33 cellular contexts compared by ENCODE assay signal in genomic region chr10:95644935-95645334, GRCh38.
"Had no signal": no experiment of that assay in that cellular context is flagged by ENCODE, and none has a peak within 500 bp of the region (broad histone marks: within the 10 kb centered on the region; RNA-seq: fewer than 3 reads in every experiment).

No MANE protein-coding gene starts in this region.

- H3K9me3 ChIP-seq: adrenal gland, body of pancreas, gastrocnemius medialis, pancreas, prostate gland, sigmoid colon, uterus had no signal

- H3K4me1 ChIP-seq: adrenal gland, gastrocnemius medialis, pancreas, prostate gland, sigmoid colon, uterus had no signal

- H3K36me3 ChIP-seq: uterus had no signal

- ATAC-seq: activated CD8-positive, alpha-beta T cell treated with anti-CD3 and anti-CD28 coated beads for 36 hours; activated T-cell treated with anti-CD3 and anti-CD28 coated beads, Interleukin-2, amount 50 U/mL, for 72 hours; body of pancreas; gastrocnemius medialis; left cardiac atrium; left ventricle myocardium superior; naive thymus-derived CD4-positive, alpha-beta T cell; stimulated activated memory B cell treated with anti-CD40 and anti-IgM and Interleukin-4, amounts not matched to agents 10 μg/mL and 1 μg/mL and 100 μg/mL, for 72 hours; stimulated activated naive CD8-positive, alpha-beta T cell treated with anti-CD3 and anti-CD28 coated beads, Interleukin-15, amount 100 ng/mL, for 72 hours had no signal

- H3K27ac Mint-ChIP-seq: activated B cell treated with CpG ODN at 0.5 μM for 24 hours; activated naive CD8-positive, alpha-beta T cell treated with anti-CD3 and anti-CD28 coated beads for 36 hours; stimulated activated memory B cell treated with anti-CD40 and anti-IgM and Interleukin-4, amounts not matched to agents 10 μg/mL and 1 μg/mL and 100 μg/mL, for 72 hours; stimulated activated naive CD8-positive, alpha-beta T cell treated with anti-CD3 and anti-CD28 coated beads, Interleukin-15, amount 100 ng/mL, for 72 hours; T-helper 2 cell treated with Interferon-gamma antibody and Interleukin-4, amounts not matched to agents 5 μg/mL and 100 μg/mL, for 36 hours; type B pancreatic cell had no signal

- DNase-seq: activated B cell treated with CpG ODN at 0.5 μM for 24 hours; activated CD4-positive, alpha-beta T cell treated with anti-CD3 and anti-CD28 coated beads, Interleukin-2, amount 50 U/mL, for 1 hour; activated CD8-positive, alpha-beta T cell treated with anti-CD3 and anti-CD28 coated beads for 36 hours; activated effector memory CD4-positive, alpha-beta T cell treated with Interleukin-2 at 50 U/mL for 16 hours; activated naive CD4-positive, alpha-beta T cell treated with Interleukin-2 at 50 U/mL for 16 hours; activated naive CD8-positive, alpha-beta T cell treated with anti-CD3 and anti-CD28 coated beads for 36 hours; activated T-cell treated with anti-CD3 and anti-CD28 coated beads, Interleukin-2, amount 50 U/mL, for 72 hours; adrenal gland; aorta; body of pancreas; gastrocnemius medialis; glutamatergic neuron; hippocampal formation; left cardiac atrium; left ventricle myocardium superior; midbrain; naive thymus-derived CD4-positive, alpha-beta T cell; nucleus accumbens; pancreas; retina; sigmoid colon; stimulated activated CD4-positive, alpha-beta T cell treated with anti-CD3 and anti-CD28 coated beads, Interleukin-4, amount 100 ng/mL, for 24 hours; stimulated activated naive CD8-positive, alpha-beta T cell treated with anti-CD3 and anti-CD28 coated beads, Interleukin-15, amount 100 ng/mL, for 72 hours; substantia nigra; T-helper 1 cell; uterus had no signal

- H3K4me1 Mint-ChIP-seq: neural crest cell had no signal

- H3K27ac ChIP-seq: adrenal gland, body of pancreas, gastrocnemius medialis, pancreas, prostate gland, sigmoid colon, uterus had no signal

- H3K4me3 ChIP-seq: adrenal gland, body of pancreas, gastrocnemius medialis, pancreas, prostate gland, sigmoid colon, uterus had no signal

- H3K9me3 Mint-ChIP-seq: activated B cell treated with CpG ODN at 0.5 μM for 24 hours; activated CD8-positive, alpha-beta T cell treated with anti-CD3 and anti-CD28 coated beads for 36 hours; activated naive CD8-positive, alpha-beta T cell treated with anti-CD3 and anti-CD28 coated beads for 36 hours; activated T-cell treated with anti-CD3 and anti-CD28 coated beads, Interleukin-2, amount 50 U/mL, for 72 hours; naive thymus-derived CD4-positive, alpha-beta T cell; neural crest cell; stimulated activated memory B cell treated with anti-CD40 and anti-IgM and Interleukin-4, amounts not matched to agents 10 μg/mL and 1 μg/mL and 100 μg/mL, for 72 hours; stimulated activated naive CD8-positive, alpha-beta T cell treated with anti-CD3 and anti-CD28 coated beads, Interleukin-15, amount 100 ng/mL, for 72 hours; T-helper 2 cell treated with Interferon-gamma antibody and Interleukin-4, amounts not matched to agents 5 μg/mL and 100 μg/mL, for 36 hours; type B pancreatic cell had no signal

- FAIRE-seq: keratinocyte, pancreas, small intestine had no signal

- H3K4me3 Mint-ChIP-seq: activated B cell treated with CpG ODN at 0.5 μM for 24 hours; activated CD8-positive, alpha-beta T cell treated with anti-CD3 and anti-CD28 coated beads for 36 hours; activated naive CD8-positive, alpha-beta T cell treated with anti-CD3 and anti-CD28 coated beads for 36 hours; activated T-cell treated with anti-CD3 and anti-CD28 coated beads, Interleukin-2, amount 50 U/mL, for 72 hours; naive thymus-derived CD4-positive, alpha-beta T cell; neural crest cell; stimulated activated memory B cell treated with anti-CD40 and anti-IgM and Interleukin-4, amounts not matched to agents 10 μg/mL and 1 μg/mL and 100 μg/mL, for 72 hours; stimulated activated naive CD8-positive, alpha-beta T cell treated with anti-CD3 and anti-CD28 coated beads, Interleukin-15, amount 100 ng/mL, for 72 hours; T-helper 2 cell treated with Interferon-gamma antibody and Interleukin-4, amounts not matched to agents 5 μg/mL and 100 μg/mL, for 36 hours; type B pancreatic cell had no signal

- H3K27me3 ChIP-seq: adrenal gland, body of pancreas, gastrocnemius medialis, pancreas, sigmoid colon, uterus had no signal

- H3K27me3 Mint-ChIP-seq: activated B cell treated with CpG ODN at 0.5 μM for 24 hours; activated CD8-positive, alpha-beta T cell treated with anti-CD3 and anti-CD28 coated beads for 36 hours; activated naive CD8-positive, alpha-beta T cell treated with anti-CD3 and anti-CD28 coated beads for 36 hours; naive thymus-derived CD4-positive, alpha-beta T cell; stimulated activated memory B cell treated with anti-CD40 and anti-IgM and Interleukin-4, amounts not matched to agents 10 μg/mL and 1 μg/mL and 100 μg/mL, for 72 hours; stimulated activated naive CD8-positive, alpha-beta T cell treated with anti-CD3 and anti-CD28 coated beads, Interleukin-15, amount 100 ng/mL, for 72 hours; type B pancreatic cell had no signal
